Comparison of ENCODE assay signal across 1 cellular context in genomic region chrX:2693526-2694002, GRCh38.
TF ChIP-seq lines count a peak whose summit lies in the region.

No MANE protein-coding gene starts in this region.

TF ChIP-seq in endothelial cell of umbilical vein, 7 proteins besides CTCF, POLR2A, EP300 and RAD21:
- TF ChIP-seq FOS (IDR thresholded peaks at IDR 0.05; ENCODE audit: borderline replicate concordance, insufficient read depth, low read length), result no peak
- no peak for TF ChIP-seq POLR2AphosphoS5 (IDR thresholded peaks at IDR 0.05; ENCODE audit: insufficient read depth, low read depth, low read length)
- TF ChIP-seq MYC (IDR thresholded peaks at IDR 0.05; ENCODE audit: low read depth, low read length), result no peak
- TF ChIP-seq JUN (IDR thresholded peaks at IDR 0.05; ENCODE audit: borderline replicate concordance, insufficient read depth, insufficient read length, low read depth), result no peak
- TF ChIP-seq MAX (IDR thresholded peaks at IDR 0.05; ENCODE audit: insufficient read depth, insufficient read length), result no peak
- no peak for TF ChIP-seq EZH2 (IDR thresholded peaks at IDR 0.05; ENCODE audit: borderline replicate concordance, low read depth, low read length, severe bottlenecking)
- TF ChIP-seq GATA2 (IDR thresholded peaks at IDR 0.05; ENCODE audit: insufficient read depth, insufficient read length, low read depth, low read length), result no peak
